25 cellular contexts compared by ENCODE assay signal in genomic region chr5:152288499-152288898, GRCh38.
DNase-seq lines count a peak whose midpoint lies in the region; TF ChIP-seq lines count a peak whose summit lies in the region.
"Had no signal": no experiment of that assay in that cellular context is flagged by ENCODE, and none has a peak within 500 bp of the region (broad histone marks: within the 10 kb centered on the region; RNA-seq: fewer than 3 reads in every experiment).

No MANE protein-coding gene starts in this region.

- TF ChIP-seq CTCF in coronary artery (IDR thresholded peaks at IDR 0.05) (no peak), right atrium auricular region (IDR thresholded peaks at IDR 0.05) (no peak), thyroid gland (IDR thresholded peaks at IDR 0.05) (no peak)

- H3K27me3 ChIP-seq in MG63, result no peaks in the 10 kb centered on the region
- H3K27me3 ChIP-seq in right atrium auricular region, result no peaks in the 10 kb centered on the region
- H3K27me3 ChIP-seq in thyroid gland, result no peaks in the 10 kb centered on the region
- H3K27me3 ChIP-seq: brain microvascular endothelial cell had no signal

- WGBS in thyroid gland, 2 donors, result 8 to 12% methylated on average over 6 of the region's 6 CpGs

- no peaks in the 10 kb centered on the region for H3K9me3 ChIP-seq in MG63
- peaks cover 0 to 6% of the 10 kb centered on the region in 2 donors for H3K9me3 ChIP-seq in right atrium auricular region
- no peaks in the 10 kb centered on the region for H3K9me3 ChIP-seq in thyroid gland
- H3K9me3 ChIP-seq: HAP-1 had no signal

- H3K36me3 ChIP-seq in MG63 (no peaks in the 10 kb centered on the region), right atrium auricular region (no peaks in the 10 kb centered on the region), thyroid gland (no peaks in the 10 kb centered on the region)
- H3K36me3 ChIP-seq: brain microvascular endothelial cell, HAP-1 had no signal

- H3K4me1 ChIP-seq in right atrium auricular region, result peaks cover 0 to 15% of the 10 kb centered on the region in 2 donors
- H3K4me1 ChIP-seq in thyroid gland, result peaks cover 16 to 27% of the 10 kb centered on the region in 2 donors
- H3K4me1 ChIP-seq: HAP-1 had no signal

- DNase-seq in MG63 (peak; percentile 89), coronary artery (ENCODE audit: low spot score) (peak; percentile 78), right atrium auricular region (ENCODE audit: low spot score) (peak; percentile 61), thyroid gland (peak; percentile 57 to 64), NCI-H345 treated with DMSO at 0.1 percent for 48 hours (lab: John Stamatoyannopoulos, UW; ENCODE audit: unreplicated experiment) (no peak), NCI-H748 treated with DMSO at 0.1 percent for 48 hours (lab: John Stamatoyannopoulos, UW) (no peak)
- no peak for DNase-seq in stimulated activated naive CD4-positive, alpha-beta T cell treated with Interleukin-2 at 50 U/mL for 16 hours (lab: John Stamatoyannopoulos, UW)
- DNase-seq: ACHN; activated CD4-positive, alpha-beta T cell treated with anti-CD3 and anti-CD28 coated beads for 1 hour; activated CD8-positive, alpha-beta T cell treated with anti-CD3 and anti-CD28 coated beads for 36 hours; activated naive CD4-positive, alpha-beta T cell treated with anti-CD3 and anti-CD28 coated beads, Interleukin-2, amount 50 U/mL, for 16 hours; brain microvascular endothelial cell; CD8-positive, alpha-beta memory T cell; effector memory CD8-positive, alpha-beta T cell; glutamatergic neuron; islet precursor cell; KG1; natural killer cell; NCI-H1417; NCI-H524 treated with DMSO at 0.1 percent for 48 hours; stimulated activated naive B cell treated with anti-CD40 and anti-IgM and Interleukin-4, amounts not matched to agents 10 μg/mL and 1 μg/mL and 100 μg/mL, for 72 hours; T-helper 2 cell had no signal

- H3K27ac ChIP-seq in coronary artery (peak overlapping the region; percentile 44 to 76), right atrium auricular region (peak overlapping the region in 1 of 2 donors; percentile 73), thyroid gland (peak overlapping the region; percentile 2 to 74 (median 69))
- H3K27ac ChIP-seq: brain microvascular endothelial cell, HL-60 had no signal

- no peak overlapping the region for H3K4me3 ChIP-seq in MG63
- H3K4me3 ChIP-seq in coronary artery, result no peak overlapping the region
- H3K4me3 ChIP-seq in right atrium auricular region, result no peak overlapping the region
- no peak overlapping the region for H3K4me3 ChIP-seq in thyroid gland (replicated peaks in 1 of 3)
- H3K4me3 ChIP-seq: HAP-1, lung had no signal

- TF ChIP-seq POLR2A in thyroid gland (IDR thresholded peaks at IDR 0.05), result no peak

- intact Hi-C loops in thyroid gland (cut with DNase I), result no loop called here

Comparison
In these comparisons a context has a peak if more than half of its experiments do, and no peak if none do; other contexts are left out.
1. DNase-seq: peak in MG63 (single experiment), coronary artery (single experiment), right atrium auricular region (single experiment) and thyroid gland (2 of 2); none in stimulated activated naive CD4-positive, alpha-beta T cell treated with Interleukin-2 at 50 U/mL for 16 hours (single experiment), NCI-H345 treated with DMSO at 0.1 percent for 48 hours (single experiment) and NCI-H748 treated with DMSO at 0.1 percent for 48 hours (single experiment).